ENCODE assay signal across 11 cellular contexts in the genomic region with DNA sequence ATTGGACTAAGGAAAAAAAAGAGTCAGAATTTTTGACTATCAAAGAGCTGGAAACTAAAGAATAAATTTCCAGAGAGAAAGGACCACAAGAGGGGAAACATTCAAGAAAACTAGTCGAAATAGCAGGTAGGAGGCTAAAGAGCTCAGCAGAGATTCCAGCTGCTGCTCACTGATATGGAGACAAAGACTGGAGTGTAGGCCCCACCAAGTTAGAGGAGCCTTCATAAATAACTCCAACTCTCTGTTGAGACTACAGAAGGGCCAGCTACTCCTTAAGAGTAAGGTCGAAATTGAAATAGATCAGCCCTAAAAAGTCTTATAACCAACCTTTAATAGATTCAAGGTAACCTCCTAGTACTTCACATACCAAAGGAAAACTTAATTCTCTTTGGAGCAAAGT.
"Had no signal": no experiment of that assay in that cellular context is flagged by ENCODE, and none has a peak within 500 bp of the region (broad histone marks: within the 10 kb centered on the region; RNA-seq: fewer than 3 reads in every experiment).

No MANE protein-coding gene starts in this region.

- H3K27me3 ChIP-seq: esophagus squamous epithelium, pancreas, sigmoid colon had no signal

- H3K27me3 Mint-ChIP-seq: activated B cell treated with CpG ODN at 0.5 μM for 24 hours had no signal

- H3K4me3 ChIP-seq: esophagus squamous epithelium, pancreas, sigmoid colon, thoracic aorta had no signal

- DNase-seq: activated B cell treated with CpG ODN at 0.5 μM for 24 hours; activated CD4-positive, alpha-beta T cell treated with anti-CD3 and anti-CD28 coated beads for 48 hours; activated CD8-positive, alpha-beta memory T cell treated with anti-CD3 and anti-CD28 coated beads, Interleukin-2, amount 50 U/mL, for 48 hours; activated gamma-delta T cell treated with Interleukin-2 at 50 U/mL for 16 hours; activated T-cell treated with anti-CD3 and anti-CD28 coated beads, Interleukin-2, amount 50 U/mL, for 72 hours; aorta; esophagus squamous epithelium; pancreas; sigmoid colon; stimulated activated CD4-positive, alpha-beta T cell treated with anti-CD3 and anti-CD28 coated beads, Interleukin-1b, Interleukin-23, amount 100 ng/mL, for 48 hours had no signal

- H3K27ac ChIP-seq: esophagus squamous epithelium, pancreas, sigmoid colon, thoracic aorta had no signal

- ATAC-seq: activated T-cell treated with anti-CD3 and anti-CD28 coated beads, Interleukin-2, amount 50 U/mL, for 72 hours; pancreas had no signal

- H3K4me1 ChIP-seq: esophagus squamous epithelium, sigmoid colon had no signal

- H3K4me3 Mint-ChIP-seq: activated B cell treated with CpG ODN at 0.5 μM for 24 hours; activated T-cell treated with anti-CD3 and anti-CD28 coated beads, Interleukin-2, amount 50 U/mL, for 72 hours had no signal

- H3K27ac Mint-ChIP-seq: activated B cell treated with CpG ODN at 0.5 μM for 24 hours had no signal

- H3K9me3 Mint-ChIP-seq: activated B cell treated with CpG ODN at 0.5 μM for 24 hours; activated T-cell treated with anti-CD3 and anti-CD28 coated beads, Interleukin-2, amount 50 U/mL, for 72 hours had no signal
